Comparison of ENCODE assay signal across 8 cellular contexts in genomic region chr12:7019043-7019569, GRCh38. TPM values are rescaled to one million over a fixed set of nuclear protein-coding genes. Genes with fewer than 3 reads are reported as not detected.
DNase-seq lines count a peak whose midpoint lies in the region; ATAC-seq, FAIRE-seq and TF ChIP-seq lines count a peak whose summit lies in the region.

No MANE protein-coding gene starts in this region.

- peak overlapping the region; percentile 58; the same call in 1 of the 2 replicates for H3K27ac Mint-ChIP-seq in HFFc6

- CTCF ChIA-PET in A549 (lab: Yijun Ruan, JAX), result interaction anchor here (0.7 to 3.4 kb wide), 9 partner anchors 12 to 94 kb away, joined by 3 to 22 read pairs (median 3); partner anchors contain the start of gene C1RL

- no peak for TF ChIP-seq EP300 in A549 (IDR thresholded peaks at IDR 0.05)

- H3K4me1 Mint-ChIP-seq in HFFc6 (ENCODE audit: low read depth), result peaks cover 26% of the 10 kb centered on the region

- no peak for ATAC-seq in A549
- ATAC-seq in lung (ENCODE audit: insufficient read depth, low FRiP score), result no peak
- no peak for ATAC-seq in HG02759 (IDR thresholded peaks at IDR 0.05; ENCODE audit: unreplicated experiment)
- no peak for ATAC-seq in HG03342 (IDR thresholded peaks at IDR 0.05; ENCODE audit: unreplicated experiment)

- H3K4me1 ChIP-seq in A549 (peaks cover 26% of the 10 kb centered on the region), adrenal gland (replicated peaks in 1 of 2) (peaks cover 9 to 29% of the 10 kb centered on the region in 2 donors), lung (ENCODE audit: control insufficient read depth in 2 of 2, insufficient read depth in 2 of 2, low read length in 2 of 2) (peaks cover 2 to 12% of the 10 kb centered on the region in 2 donors)

- no peaks in the 10 kb centered on the region for H3K36me3 ChIP-seq in adrenal gland (replicated peaks in 1 of 2)
- no peaks in the 10 kb centered on the region for H3K36me3 ChIP-seq in lung (ENCODE audit: control insufficient read depth in 2 of 2, insufficient read depth in 2 of 2, low read length in 2 of 2)

- no peak for FAIRE-seq in A549 (lab: Jason Lieb, UNC)

- DNase-seq in A549 (ENCODE audit: low read depth in 1 of 2, low spot score in 1 of 2) (no peak), HFFc6 (no peak), adrenal gland (peak in 1 of 7 donors; percentile 18), lung (ENCODE audit: low spot score) (no peak), activated gamma-delta T cell (lab: John Stamatoyannopoulos, UW) (no peak), NCI-H1092 treated with DMSO at 0.1 percent for 48 hours (lab: John Stamatoyannopoulos, UW) (no peak)

- H3K27me3 ChIP-seq in adrenal gland (no peaks in the 10 kb centered on the region), lung (ENCODE audit: control insufficient read depth, insufficient read depth) (no peaks in the 10 kb centered on the region)

- peak overlapping the region; percentile 72 for H3K4me3 ChIP-seq in A549
- peak overlapping the region in 1 of 4 donors; percentile 96 for H3K4me3 ChIP-seq in adrenal gland
- peak overlapping the region; percentile 83 for H3K4me3 ChIP-seq in lung

- H3K9me3 ChIP-seq in A549, result no peaks in the 10 kb centered on the region
- H3K9me3 ChIP-seq in adrenal gland (replicated peaks in 1 of 3), result no peaks in the 10 kb centered on the region
- H3K9me3 ChIP-seq in lung (ENCODE audit: control insufficient read depth in 2 of 2, insufficient read depth in 1 of 2, low read length in 1 of 2), result no peaks in the 10 kb centered on the region

- POLR2A ChIA-PET in A549 (lab: Yijun Ruan, JAX), result interaction anchor here (0.8 to 1.6 kb wide), 8 partner anchors 9 to 89 kb away, joined by 3 to 9 read pairs (median 4); partner anchors contain the start of genes C12orf57 and RNU7-1

- 16% methylated on average over 6 of the region's 6 CpGs for WGBS in A549 (ENCODE audit: missing lambda C conversion rate)
- 3 to 10% (median 5%) methylated on average over 6 of the region's 6 CpGs for WGBS in adrenal gland, 4 donors
- 13 to 15% methylated on average over 6 of the region's 6 CpGs for WGBS in lung, 2 donors

- TF ChIP-seq RAD21 in A549 (conservative IDR thresholded peaks at IDR 0.05 in 1 of 2, IDR thresholded peaks at IDR 0.05 in 1 of 2), result no peak

- no peaks in the 10 kb centered on the region for H3K36me3 Mint-ChIP-seq in HFFc6 (ENCODE audit: low read depth)

- H3K27ac ChIP-seq in A549 (peak overlapping the region; percentile 88 to 91), adrenal gland (peak overlapping the region in 4 of 5 donors; percentile 89 to 100 (median 92)), lung (ENCODE audit: low read depth in 1 of 2, low read length in 1 of 2) (peak overlapping the region in 1 of 2 donors; percentile 96)

- intact Hi-C loops in adrenal gland (cut with DNase I), result loop anchor here in 1 of 2 donors (5.0 kb wide), 1 partner anchor 42 kb away; no protein-coding TSS in a partner anchor

- TF ChIP-seq CTCF in A549 (IDR thresholded peaks at IDR 0.05) (no peak; the same call in 1 of the 3 replicates), HFFc6 (IDR thresholded peaks at IDR 0.05) (peak; percentile 57), adrenal gland (IDR thresholded peaks at IDR 0.05) (peak in 1 of 6 experiments; percentile 5), lung (IDR thresholded peaks at IDR 0.05; ENCODE audit: control extremely low read depth, extremely low read depth) (no peak)

- H3K9me3 Mint-ChIP-seq in HFFc6, result no peaks in the 10 kb centered on the region

- H3K4me2 ChIP-seq in A549, result peak overlapping the region; percentile 69

- TF ChIP-seq POLR2A in A549 (IDR thresholded peaks at IDR 0.05; ENCODE audit: low read length) (no peak), adrenal gland (IDR thresholded peaks at IDR 0.05) (no peak)

- H3K27me3 Mint-ChIP-seq in HFFc6 (ENCODE audit: insufficient read depth), result peaks cover 2% of the 10 kb centered on the region; the same call in 1 of the 2 replicates

- peak overlapping the region; percentile 91 for H3K4me3 Mint-ChIP-seq in HFFc6

TF ChIP-seq in A549, 52 proteins besides CTCF, POLR2A, EP300 and RAD21:
- TF ChIP-seq ATOH8 (CRISPR knock-in tag; IDR thresholded peaks at IDR 0.05; ENCODE audit: low read depth) (no peak), BCL3 (IDR thresholded peaks at IDR 0.05) (no peak), CHD2 (IDR thresholded peaks at IDR 0.05; ENCODE audit: low read length, partially characterized antibody) (no peak), MYC (IDR thresholded peaks at IDR 0.05; ENCODE audit: borderline replicate concordance, low read length) (no peak)

RNA-seq across cellular contexts. Expression of gene LPCAT3, which starts 0.8 kb away (rescaled TPM):
- polyA plus RNA-seq in A549 (2011; rRNA removed) (52.0 and 53.4 TPM in 2 replicates), A549 (2017; fragmentation: RNase III; extraction: RNeasy Plus Mini Kit Qiagen cat#74134 plus additional on column Dnase treatment) (27.4 to 43.0 TPM (median 42.8 TPM) in 3 replicates), adrenal gland (10 to 100 TPM; 40.4 to 87.5 (median 49.3) TPM), lung (10 to 100 TPM; 45.4 to 52.4 TPM)
- polyA plus RNA-seq in A549 (2012; cell fraction: cytosol; rRNA removed), result 30.7 and 41.5 TPM in 2 replicates
- 32.5 and 43.6 TPM in 2 replicates for polyA plus RNA-seq in A549 (2012; cell fraction: nucleus; rRNA removed)
- 56.4 and 58.2 TPM in 2 replicates for polyA minus RNA-seq in A549 (2011; rRNA and poly(A)+ RNA removed)
- 10 to 100 TPM; 17.4 to 28.4 (median 21.6) TPM for total RNA-seq in HFFc6 (2021; fragmentation: NEBNext Ultra II Directional; extraction: Animal tissue kit (Norgen Biotek cat#: 25700))
- total RNA-seq in adrenal gland (100 to 1,000 TPM in 2 of 8 donors, 10 to 100 TPM in 6; 48.5 to 146 (median 80.4) TPM), lung (10 to 100 TPM; 60.0 to 78.6 TPM)

RNA-seq across cellular contexts. Expression of gene C1S, which starts 41.4 kb away (rescaled TPM):
- polyA plus RNA-seq in A549 (2011; rRNA removed) (107 and 109 TPM in 2 replicates), A549 (2017; fragmentation: RNase III; extraction: RNeasy Plus Mini Kit Qiagen cat#74134 plus additional on column Dnase treatment) (61.2 to 76.2 TPM (median 65.5 TPM) in 3 replicates), adrenal gland (100 to 1,000 TPM; 171 to 234 (median 229) TPM), lung (100 to 1,000 TPM; 148 to 252 TPM)
- 24.7 and 35.9 TPM in 2 replicates for polyA plus RNA-seq in A549 (2012; cell fraction: cytosol; rRNA removed)
- 43.1 and 64.1 TPM in 2 replicates for polyA plus RNA-seq in A549 (2012; cell fraction: nucleus; rRNA removed)
- 51.9 and 53.4 TPM in 2 replicates for polyA minus RNA-seq in A549 (2011; rRNA and poly(A)+ RNA removed)
- total RNA-seq in HFFc6 (2021; fragmentation: NEBNext Ultra II Directional; extraction: Animal tissue kit (Norgen Biotek cat#: 25700)), result 10 to 100 TPM; 21.9 to 30.8 (median 30.2) TPM
- total RNA-seq in adrenal gland (100 to 1,000 TPM; 180 to 582 (median 300) TPM), lung (100 to 1,000 TPM; 253 to 291 TPM)

RNA-seq across cellular contexts. Expression of gene EMG1, which starts 48.4 kb away (rescaled TPM):
- polyA plus RNA-seq in A549 (2011; rRNA removed) (92.0 and 96.7 TPM in 2 replicates), A549 (2017; fragmentation: RNase III; extraction: RNeasy Plus Mini Kit Qiagen cat#74134 plus additional on column Dnase treatment) (65.7 to 78.2 TPM (median 67.9 TPM) in 3 replicates), adrenal gland (10 to 100 TPM; 14.2 to 43.1 (median 15.6) TPM), lung (10 to 100 TPM; 38.6 to 42.0 TPM)
- 70.5 and 89.3 TPM in 2 replicates for polyA plus RNA-seq in A549 (2012; cell fraction: cytosol; rRNA removed)
- polyA plus RNA-seq in A549 (2012; cell fraction: nucleus; rRNA removed), result 40.5 and 53.4 TPM in 2 replicates
- 47.0 and 54.0 TPM in 2 replicates for polyA minus RNA-seq in A549 (2011; rRNA and poly(A)+ RNA removed)
- 10 to 100 TPM; 64.9 to 83.7 (median 75.6) TPM for total RNA-seq in HFFc6 (2021; fragmentation: NEBNext Ultra II Directional; extraction: Animal tissue kit (Norgen Biotek cat#: 25700))
- total RNA-seq in adrenal gland (10 to 100 TPM; 21.9 to 54.4 (median 39.2) TPM), lung (10 to 100 TPM; 25.2 to 56.3 TPM)

RNA-seq across cellular contexts. Expression of gene PHB2, which starts 48.6 kb away (rescaled TPM):
- 296 and 297 TPM in 2 replicates for polyA plus RNA-seq in A549 (2011; rRNA removed)
- polyA plus RNA-seq in A549 (2012; cell fraction: cytosol; rRNA removed), result 618 and 641 TPM in 2 replicates
- polyA plus RNA-seq in A549 (2012; cell fraction: nucleus; rRNA removed), result 611 and 629 TPM in 2 replicates
- 292 to 313 TPM (median 293 TPM) in 3 replicates for polyA plus RNA-seq in A549 (2017; fragmentation: RNase III; extraction: RNeasy Plus Mini Kit Qiagen cat#74134 plus additional on column Dnase treatment)
- 232 and 240 TPM in 2 replicates for polyA minus RNA-seq in A549 (2011; rRNA and poly(A)+ RNA removed)
- total RNA-seq in HFFc6 (2021; fragmentation: NEBNext Ultra II Directional; extraction: Animal tissue kit (Norgen Biotek cat#: 25700)), result 100 to 1,000 TPM; 160 to 198 (median 182) TPM
- total RNA-seq in adrenal gland, result 100 to 1,000 TPM; 158 to 344 (median 227) TPM
- polyA plus RNA-seq in adrenal gland, result 100 to 1,000 TPM; 128 to 222 (median 131) TPM
- total RNA-seq in lung, result 100 to 1,000 TPM; 103 to 154 TPM
- polyA plus RNA-seq in lung, result 100 to 1,000 TPM; 129 to 149 TPM

Comparison
In these comparisons a context has a peak if more than half of its experiments do, and no peak if none do; other contexts are left out.
1. RNA of gene C1S, which starts 41.4 kb away (total RNA-seq): 180 to 582 TPM in adrenal gland and 253 to 291 TPM in lung; 21.9 to 30.8 TPM in HFFc6; every median in the first group is over 4 times any median in the second.